8 cellular contexts compared by ENCODE assay signal in genomic region chr4:140149851-140150635, GRCh38. TPM values are rescaled to one million over a fixed set of nuclear protein-coding genes. Genes with fewer than 3 reads are reported as not detected.
A peak's percentile ranks its signal among the peaks of the same experiment; 100 is the strongest.
DNase-seq lines count a peak whose midpoint lies in the region; ATAC-seq, FAIRE-seq and TF ChIP-seq lines count a peak whose summit lies in the region.

No MANE protein-coding gene starts in this region.

- peaks cover 35% of the 10 kb centered on the region for H3K27me3 Mint-ChIP-seq in activated B cell treated with CpG ODN at 0.5 μM for 24 hours

- peak overlapping the region; percentile 68 to 96 for H3K4me3 ChIP-seq in kidney (ENCODE audit: low read length in 2 of 2)

- H3K9ac ChIP-seq in kidney (ENCODE audit: low read length in 2 of 2): peak overlapping the region; percentile 45 to 92

- H3K27ac Mint-ChIP-seq in activated B cell treated with CpG ODN at 0.5 μM for 24 hours: peak overlapping the region; percentile 91

- ATAC-seq in activated B cell treated with CpG ODN at 0.5 μM for 24 hours (ENCODE audit: low read depth) (peak; percentile 18), GM19035 (IDR thresholded peaks at IDR 0.05; ENCODE audit: unreplicated experiment) (no peak)

- POLR2A ChIA-PET in activated B cell treated with CpG ODN at 0.5 μM for 24 hours (lab: Charles Lee): interaction anchor here (0.6 to 3.0 kb wide), 11 partner anchors 21 to 203 kb away, joined by 3 to 15 read pairs (median 4); no protein-coding TSS in a partner anchor

- peaks cover 37% of the 10 kb centered on the region for H3K4me1 Mint-ChIP-seq in activated B cell treated with CpG ODN at 0.5 μM for 24 hours

- FAIRE-seq in kidney (lab: Jason Lieb, UNC): no peak

- H3K36me3 Mint-ChIP-seq in activated B cell treated with CpG ODN at 0.5 μM for 24 hours (ENCODE audit: low read depth): peaks cover 7% of the 10 kb centered on the region

- H3K9me3 ChIP-seq in kidney (ENCODE audit: control insufficient read depth in 1 of 2, low read length in 2 of 2): no peaks in the 10 kb centered on the region

- CTCF ChIA-PET in activated B cell treated with CpG ODN at 0.5 μM for 24 hours (lab: Charles Lee): interaction anchor here (1.2 kb wide), 1 partner anchor 76 kb away, joined by 3 read pairs; no protein-coding TSS in a partner anchor

- DNase-seq in NCI-H446 (lab: John Stamatoyannopoulos, UW) (peak; percentile 37 to 52), NCI-H446 treated with DMSO at 0.1 percent for 48 hours (lab: John Stamatoyannopoulos, UW) (no peak), NCI-H187 treated with DMSO at 0.1 percent for 48 hours (lab: John Stamatoyannopoulos, UW) (peak; percentile 10), activated B cell treated with CpG ODN at 0.5 μM for 24 hours (peak; percentile 30), cerebellum (ENCODE audit: low spot score) (peak; percentile 76), kidney (peak; percentile 92)
- DNase-seq in stimulated activated CD4-positive, alpha-beta T cell treated with anti-CD3 and anti-CD28 coated beads, Interleukin-12 subunit alpha, Interleukin-12 subunit beta, amount 100 ng/mL, for 48 hours (ENCODE audit: low read depth in 2 of 3, low spot score in 1 of 3): peak in 2 of 3 donors; percentile 26 to 30

- TF ChIP-seq CTCF in activated B cell treated with CpG ODN at 0.5 μM for 24 hours (IDR thresholded peaks at IDR 0.05) (no peak), kidney (IDR thresholded peaks at IDR 0.05; ENCODE audit: borderline replicate concordance, extremely low read depth, insufficient read depth) (peak; percentile 4)

- H3K9me3 Mint-ChIP-seq in activated B cell treated with CpG ODN at 0.5 μM for 24 hours: no peaks in the 10 kb centered on the region

- H3K27ac ChIP-seq in kidney (ENCODE audit: low read depth in 2 of 2, low read length in 2 of 2): peak overlapping the region; percentile 95 to 97

- intact Hi-C loops in activated B cell treated with CpG ODN at 0.5 μM for 24 hours (cut with micrococcal nuclease) (loop anchor here (1.0 to 10.0 kb wide), 10 partner anchors 54 to 1072 kb away; partner anchors contain the start of genes ELMOD2, MGST2, SETD7 and ZNF330), kidney (cut with DNase I) (no loop called here)

- peaks cover 0 to 4% of the 10 kb centered on the region in 2 donors for H3K4me1 ChIP-seq in kidney (ENCODE audit: control insufficient read depth in 1 of 2, insufficient read depth in 1 of 2, low read depth in 1 of 2, low read length in 2 of 2)

- H3K4me3 Mint-ChIP-seq in activated B cell treated with CpG ODN at 0.5 μM for 24 hours: peak overlapping the region; percentile 92

- no peaks in the 10 kb centered on the region for H3K36me3 ChIP-seq in kidney (ENCODE audit: control insufficient read depth in 1 of 2, insufficient read depth in 2 of 2, low read length in 2 of 2)

RNA-seq across cellular contexts. Expression of gene MAML3, which starts 3.9 kb away (rescaled TPM):
- total RNA-seq in activated B cell treated with CpG ODN at 0.5 μM for 24 hours: 1.9 and 2.6 TPM in 2 replicates
- total RNA-seq in cerebellum: 18.6 TPM
- 10.4 TPM for total RNA-seq in kidney
- 1.4 TPM for polyA plus RNA-seq in kidney (ENCODE audit: insufficient read depth, low read depth, low replicate concordance)
